ENCODE assay signal across 12 cellular contexts in genomic region chr4:82753725-82754410, GRCh38. TPM values are rescaled to one million over a fixed set of nuclear protein-coding genes. Genes with fewer than 3 reads are reported as not detected.
DNase-seq lines count a peak whose midpoint lies in the region; ATAC-seq, FAIRE-seq and TF ChIP-seq lines count a peak whose summit lies in the region.
"Had no signal": no experiment of that assay in that cellular context is flagged by ENCODE, and none has a peak within 500 bp of the region (broad histone marks: within the 10 kb centered on the region; RNA-seq: fewer than 3 reads in every experiment).

No MANE protein-coding gene starts in this region.

- H3K27me3 Mint-ChIP-seq in nephron progenitor cell (ENCODE audit: low read depth, poor library complexity): peaks cover 17% of the 10 kb centered on the region
- peaks cover 0 to 26% (median 9%) of the 10 kb centered on the region in 5 donors for H3K27me3 Mint-ChIP-seq in naive thymus-derived CD4-positive, alpha-beta T cell

- no peak for FAIRE-seq in small intestine (lab: Jason Lieb, UNC)
- FAIRE-seq: A549, islet of Langerhans had no signal

- TF ChIP-seq POLR2A in esophagus squamous epithelium (IDR thresholded peaks at IDR 0.05): no peak

- peaks cover 54% of the 10 kb centered on the region for H3K4me1 Mint-ChIP-seq in nephron progenitor cell
- H3K4me1 Mint-ChIP-seq in naive thymus-derived CD4-positive, alpha-beta T cell: peaks cover 0 to 2% (median 0%) of the 10 kb centered on the region in 7 donors

- intact Hi-C loops in esophagus squamous epithelium (cut with DNase I): no loop called here
- intact Hi-C loops in aorta (cut with DNase I): loop anchor here in 1 of 2 donors (5.0 kb wide), 1 partner anchor 43 kb away; the partner anchor contains the start of gene SCD5
- intact Hi-C loops in naive thymus-derived CD4-positive, alpha-beta T cell (cut with micrococcal nuclease): no loop called here

- H3K9me3 Mint-ChIP-seq in nephron progenitor cell: no peaks in the 10 kb centered on the region
- no peaks in the 10 kb centered on the region for H3K9me3 Mint-ChIP-seq in naive thymus-derived CD4-positive, alpha-beta T cell

- H3K36me3 ChIP-seq in esophagus squamous epithelium: no peaks in the 10 kb centered on the region
- H3K36me3 ChIP-seq in aorta (ENCODE audit: control insufficient read depth in 1 of 2, insufficient read depth in 2 of 2, low read length in 1 of 2): no peaks in the 10 kb centered on the region
- H3K36me3 ChIP-seq in naive thymus-derived CD4-positive, alpha-beta T cell (ENCODE audit: control insufficient read depth in 2 of 3, insufficient read depth in 3 of 3, low read length in 3 of 3): no peaks in the 10 kb centered on the region
- no peaks in the 10 kb centered on the region for H3K36me3 ChIP-seq in small intestine (ENCODE audit: control insufficient read depth in 2 of 2, insufficient read depth in 2 of 2, low read length in 2 of 2)

- H3K27ac ChIP-seq in esophagus squamous epithelium: peak overlapping the region in 3 of 4 donors; percentile 44 to 64 (median 52)
- peak overlapping the region in 1 of 2 donors; percentile 47 for H3K27ac ChIP-seq in aorta (ENCODE audit: low read depth in 1 of 2, low read length in 2 of 2)
- H3K27ac ChIP-seq in naive thymus-derived CD4-positive, alpha-beta T cell (ENCODE audit: low read depth, low read length): no peak overlapping the region
- no peak overlapping the region for H3K27ac ChIP-seq in small intestine (ENCODE audit: low read depth in 1 of 2, low read length in 1 of 2)
- H3K27ac ChIP-seq: A549, HL-60 had no signal

- CTCF ChIA-PET in naive thymus-derived CD4-positive, alpha-beta T cell (lab: Charles Lee): no interaction called here

- no peak overlapping the region for H3K4me3 Mint-ChIP-seq in nephron progenitor cell
- H3K4me3 Mint-ChIP-seq in naive thymus-derived CD4-positive, alpha-beta T cell: no peak overlapping the region

- H3K4me1 ChIP-seq in esophagus squamous epithelium: peaks cover 12 to 16% (median 14%) of the 10 kb centered on the region in 3 donors
- H3K4me1 ChIP-seq in aorta (ENCODE audit: control insufficient read depth in 1 of 2, insufficient read depth in 2 of 2, low read length in 2 of 2): no peaks in the 10 kb centered on the region
- no peaks in the 10 kb centered on the region for H3K4me1 ChIP-seq in naive thymus-derived CD4-positive, alpha-beta T cell (ENCODE audit: control insufficient read depth in 2 of 2, insufficient read depth in 2 of 2, low read length in 2 of 2)
- H3K4me1 ChIP-seq in small intestine (ENCODE audit: control insufficient read depth in 2 of 2, insufficient read depth in 1 of 2, low read depth in 1 of 2, low read length in 1 of 2): no peaks in the 10 kb centered on the region
- H3K4me1 ChIP-seq: A549 had no signal

- H3K36me3 Mint-ChIP-seq in nephron progenitor cell (ENCODE audit: low read depth): no peaks in the 10 kb centered on the region
- no peaks in the 10 kb centered on the region for H3K36me3 Mint-ChIP-seq in naive thymus-derived CD4-positive, alpha-beta T cell

- no peaks in the 10 kb centered on the region for H3K9me3 ChIP-seq in esophagus squamous epithelium
- H3K9me3 ChIP-seq in aorta (ENCODE audit: control insufficient read depth, low read length): peaks cover 2% of the 10 kb centered on the region
- H3K9me3 ChIP-seq in naive thymus-derived CD4-positive, alpha-beta T cell (ENCODE audit: control insufficient read depth in 2 of 3, low read length in 3 of 3): no peaks in the 10 kb centered on the region
- no peaks in the 10 kb centered on the region for H3K9me3 ChIP-seq in small intestine (ENCODE audit: control insufficient read depth, low read depth)
- H3K9me3 ChIP-seq: A549 had no signal

- POLR2A ChIA-PET in naive thymus-derived CD4-positive, alpha-beta T cell (lab: Charles Lee): no interaction called here

- no peak overlapping the region for H3K4me3 ChIP-seq in esophagus squamous epithelium
- no peak overlapping the region for H3K4me3 ChIP-seq in aorta (ENCODE audit: low read length in 2 of 2)
- H3K4me3 ChIP-seq in naive thymus-derived CD4-positive, alpha-beta T cell (ENCODE audit: low read length): no peak overlapping the region
- H3K4me3 ChIP-seq in small intestine (ENCODE audit: low read depth in 1 of 2, low read length in 2 of 2): no peak overlapping the region
- H3K4me3 ChIP-seq: A549 had no signal

- peak overlapping the region; percentile 20 for H3K27ac Mint-ChIP-seq in nephron progenitor cell
- H3K27ac Mint-ChIP-seq in naive thymus-derived CD4-positive, alpha-beta T cell: no peak overlapping the region

- no peak for TF ChIP-seq CTCF in esophagus squamous epithelium (IDR thresholded peaks at IDR 0.05)
- no peak for TF ChIP-seq CTCF in nephron progenitor cell (IDR thresholded peaks at IDR 0.05)

- WGBS in esophagus squamous epithelium, 2 donors: 11 to 24% methylated on average over 6 to 8 of the region's 8 CpGs
- WGBS in aorta, 2 donors: 8 to 9% methylated on average over 8 of the region's 8 CpGs
- WGBS in small intestine, 3 donors: 29 to 39% (median 39%) methylated on average over 8 of the region's 8 CpGs

- H3K27me3 ChIP-seq in esophagus squamous epithelium (no peaks in the 10 kb centered on the region), aorta (ENCODE audit: control insufficient read depth in 1 of 2, insufficient read depth in 2 of 2, low read length in 1 of 2) (no peaks in the 10 kb centered on the region), small intestine (ENCODE audit: control insufficient read depth in 2 of 2, insufficient read depth in 2 of 2, low read length in 2 of 2) (no peaks in the 10 kb centered on the region)
- no peaks in the 10 kb centered on the region for H3K27me3 ChIP-seq in naive thymus-derived CD4-positive, alpha-beta T cell (ENCODE audit: control insufficient read depth in 2 of 2, insufficient read depth in 2 of 2, low read length in 2 of 2)

- peak; percentile 1 for DNase-seq in NCI-H2196 (lab: John Stamatoyannopoulos, UW; ENCODE audit: unreplicated experiment)
- DNase-seq in NCI-H2196 treated with DMSO at 0.1 percent for 48 hours (lab: John Stamatoyannopoulos, UW; ENCODE audit: unreplicated experiment): no peak
- DNase-seq in esophagus squamous epithelium (lab: John Stamatoyannopoulos, UW): no peak
- no peak for DNase-seq in nephron progenitor cell
- DNase-seq in aorta: no peak
- no peak for DNase-seq in naive thymus-derived CD4-positive, alpha-beta T cell
- DNase-seq in small intestine: no peak
- DNase-seq: MV-4-11 had no signal

- peak; percentile 39 for ATAC-seq in aorta (ENCODE audit: low FRiP score)
- ATAC-seq in naive thymus-derived CD4-positive, alpha-beta T cell: no peak
- ATAC-seq in GM21367 (IDR thresholded peaks at IDR 0.05; ENCODE audit: unreplicated experiment): no peak
- ATAC-seq: A549 had no signal

RNA-seq across cellular contexts. Expression of gene SCD5, which starts 44.7 kb away (rescaled TPM):
- total RNA-seq in esophagus squamous epithelium (1 to 10 TPM; 1.2 to 6.3 (median 4.3) TPM), aorta (10 to 100 TPM in 1 of 2 donors, 1 to 10 TPM in 1; 6.0 to 11.5 TPM)
- polyA plus RNA-seq in aorta (1 to 10 TPM; 2.6 to 4.4 TPM), small intestine (1 to 10 TPM in 2 of 3 donors, under 1 TPM in 1; 0.45 to 9.3 (median 1.4) TPM)
- 1 to 10 TPM in 1 of 5 experiments, under 1 TPM in 2, not detected in 2; 0.13 to 1.5 (median 0.44) TPM for total RNA-seq in naive thymus-derived CD4-positive, alpha-beta T cell
- polyA plus RNA-seq in naive thymus-derived CD4-positive, alpha-beta T cell: not detected

Comparison
In these comparisons a context has a peak if more than half of its experiments do, and no peak if none do; other contexts are left out.
1. H3K27ac ChIP-seq: peak in esophagus squamous epithelium (3 of 4); none in naive thymus-derived CD4-positive, alpha-beta T cell (single experiment) and small intestine (0 of 2).